Comparison of ENCODE assay signal across 19 cellular contexts in the genomic region with DNA sequence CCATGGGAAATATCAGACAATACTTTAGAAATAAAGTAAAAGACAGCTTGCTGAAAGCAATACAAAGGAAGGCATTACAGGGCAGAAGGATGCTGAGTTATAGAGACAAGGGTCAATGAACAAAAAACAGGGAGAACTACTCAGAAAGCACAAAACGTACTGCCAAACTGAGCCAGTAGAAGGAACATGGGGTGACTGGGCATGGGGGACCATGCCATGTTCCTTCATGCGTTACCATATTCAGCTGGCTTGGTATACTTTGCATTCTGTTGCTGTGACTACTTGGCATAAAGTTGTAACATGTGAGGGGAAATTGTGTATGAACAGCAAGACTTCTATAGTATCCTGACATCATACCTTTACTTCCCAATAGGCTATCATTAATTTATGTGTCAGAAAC.
DNase-seq lines count a peak whose midpoint lies in the region; ATAC-seq and TF ChIP-seq lines count a peak whose summit lies in the region.
"Had no signal": no experiment of that assay in that cellular context is flagged by ENCODE, and none has a peak within 500 bp of the region (broad histone marks: within the 10 kb centered on the region; RNA-seq: fewer than 3 reads in every experiment).

No MANE protein-coding gene starts in this region.

- H3K4me3 Mint-ChIP-seq in activated naive CD4-positive, alpha-beta T cell treated with anti-CD3 and anti-CD28 coated beads for 36 hours = no peak overlapping the region
- H3K4me3 Mint-ChIP-seq: B cell; CD4-positive, CD25-positive, alpha-beta regulatory T cell; CD8-positive, alpha-beta T cell; GM23338; H9 had no signal

- H3K9me3 Mint-ChIP-seq in activated naive CD4-positive, alpha-beta T cell treated with anti-CD3 and anti-CD28 coated beads for 36 hours = no peaks in the 10 kb centered on the region
- H3K9me3 Mint-ChIP-seq: CD8-positive, alpha-beta T cell; GM23338; H9 had no signal

- no peak overlapping the region for H3K4me3 ChIP-seq in psoas muscle
- H3K4me3 ChIP-seq: BLaER1, GM23338 had no signal

- H3K27ac Mint-ChIP-seq in activated naive CD4-positive, alpha-beta T cell treated with anti-CD3 and anti-CD28 coated beads for 36 hours = peak overlapping the region; percentile 2
- H3K27ac Mint-ChIP-seq: B cell; CD4-positive, CD25-positive, alpha-beta regulatory T cell; CD8-positive, alpha-beta T cell; GM23338; H9 had no signal

- 63 to 86% (median 71%) methylated on average over 2 of the region's 2 CpGs for WGBS in psoas muscle, 3 donors

- CTCF ChIA-PET in activated naive CD4-positive, alpha-beta T cell treated with anti-CD3 and anti-CD28 coated beads for 36 hours (lab: Charles Lee) = no interaction called here

- no peak for DNase-seq in activated naive CD4-positive, alpha-beta T cell treated with anti-CD3 and anti-CD28 coated beads for 36 hours
- no peak for DNase-seq in activated naive CD4-positive, alpha-beta T cell treated with Interleukin-2 at 50 U/mL for 16 hours
- DNase-seq in glomerular visceral epithelial cell (ENCODE audit: extremely low spot score) = peak; percentile 23
- DNase-seq in renal cortical epithelial cell (ENCODE audit: low read depth) = peak; percentile 50
- DNase-seq in psoas muscle = no peak
- DNase-seq in stimulated activated CD4-positive, alpha-beta T cell treated with anti-CD3 and anti-CD28 coated beads, Interleukin-15, amount 100 ng/mL, for 24 hours = no peak
- DNase-seq in HK-2 (ENCODE audit: unreplicated experiment) = no peak
- DNase-seq: Caco-2; CD4-positive, CD25-positive, alpha-beta regulatory T cell; CD8-positive, alpha-beta T cell; DMS153; DND-41; H9 had no signal

- intact Hi-C loops in activated naive CD4-positive, alpha-beta T cell treated with anti-CD3 and anti-CD28 coated beads for 36 hours (cut with micrococcal nuclease) = no loop called here
- intact Hi-C loops in psoas muscle (cut with DNase I) = no loop called here

- no peaks in the 10 kb centered on the region for H3K36me3 Mint-ChIP-seq in activated naive CD4-positive, alpha-beta T cell treated with anti-CD3 and anti-CD28 coated beads for 36 hours (ENCODE audit: low read depth)
- H3K36me3 Mint-ChIP-seq: CD4-positive, CD25-positive, alpha-beta regulatory T cell; CD8-positive, alpha-beta T cell had no signal

- TF ChIP-seq CTCF in psoas muscle (IDR thresholded peaks at IDR 0.05) = no peak

- no peaks in the 10 kb centered on the region for H3K27me3 Mint-ChIP-seq in activated naive CD4-positive, alpha-beta T cell treated with anti-CD3 and anti-CD28 coated beads for 36 hours (ENCODE audit: low read depth)
- H3K27me3 Mint-ChIP-seq: B cell; CD4-positive, CD25-positive, alpha-beta regulatory T cell had no signal

- H3K4me1 ChIP-seq in psoas muscle = no peaks in the 10 kb centered on the region
- H3K4me1 ChIP-seq: BLaER1, Caco-2 had no signal

- H3K27ac ChIP-seq in psoas muscle = no peak overlapping the region
- H3K27ac ChIP-seq: 22Rv1, BLaER1, C4-2B had no signal

- H3K27me3 ChIP-seq in psoas muscle (ENCODE audit: insufficient read depth in 3 of 3, low read length in 2 of 3) = peaks cover 0 to 2% (median 0%) of the 10 kb centered on the region in 3 donors
- H3K27me3 ChIP-seq: BLaER1 had no signal

- H3K36me3 ChIP-seq in psoas muscle (ENCODE audit: insufficient read depth in 1 of 2, low read depth in 1 of 2) = no peaks in the 10 kb centered on the region
- H3K36me3 ChIP-seq: BLaER1 had no signal

- H3K4me1 Mint-ChIP-seq in activated naive CD4-positive, alpha-beta T cell treated with anti-CD3 and anti-CD28 coated beads for 36 hours (ENCODE audit: low read depth) = no peaks in the 10 kb centered on the region
- H3K4me1 Mint-ChIP-seq: B cell; CD4-positive, CD25-positive, alpha-beta regulatory T cell; H9 had no signal

- no peak for ATAC-seq in psoas muscle
- ATAC-seq: CD8-positive, alpha-beta T cell; GM23338; HCT116 had no signal

- H3K9me3 ChIP-seq in psoas muscle = no peaks in the 10 kb centered on the region
- H3K9me3 ChIP-seq: BLaER1, Caco-2 had no signal

Comparison
In these comparisons a context has a peak if more than half of its experiments do, and no peak if none do; other contexts are left out.
1. DNase-seq: peak in glomerular visceral epithelial cell (single experiment) and renal cortical epithelial cell (single experiment); none in activated naive CD4-positive, alpha-beta T cell treated with anti-CD3 and anti-CD28 coated beads for 36 hours (single experiment), activated naive CD4-positive, alpha-beta T cell treated with Interleukin-2 at 50 U/mL for 16 hours (single experiment), psoas muscle (0 of 2), stimulated activated CD4-positive, alpha-beta T cell treated with anti-CD3 and anti-CD28 coated beads, Interleukin-15, amount 100 ng/mL, for 24 hours (single experiment) and HK-2 (single experiment).